20 cellular contexts compared by ENCODE assay signal in genomic region chr15:62858343-62858742, GRCh38.
DNase-seq lines count a peak whose midpoint lies in the region; ATAC-seq, FAIRE-seq and TF ChIP-seq lines count a peak whose summit lies in the region.
"Had no signal": no experiment of that assay in that cellular context is flagged by ENCODE, and none has a peak within 500 bp of the region (broad histone marks: within the 10 kb centered on the region; RNA-seq: fewer than 3 reads in every experiment).

No MANE protein-coding gene starts in this region.

- H3K79me2 ChIP-seq in mammary epithelial cell (ENCODE audit: insufficient read depth, low read length) = no peaks in the 10 kb centered on the region
- no peaks in the 10 kb centered on the region for H3K79me2 ChIP-seq in osteoblast (ENCODE audit: insufficient read depth, low read length)

- H3K4me1 ChIP-seq in mammary epithelial cell (ENCODE audit: insufficient read depth, low read length) (peaks cover 38% of the 10 kb centered on the region), neuronal stem cell (ENCODE audit: control insufficient read depth in 2 of 2, insufficient read depth in 1 of 2, low read depth in 1 of 2, low read length in 2 of 2) (peaks cover 3% of the 10 kb centered on the region in 2 donors), osteoblast (ENCODE audit: insufficient read depth, low read length) (peaks cover 4% of the 10 kb centered on the region)

- H3K27ac ChIP-seq in mammary epithelial cell (ENCODE audit: insufficient read depth, low read depth, low read length) (peak overlapping the region; percentile 86), neuronal stem cell (replicated peaks; ENCODE audit: low read length) (no peak overlapping the region), osteoblast (ENCODE audit: low read depth, low read length) (no peak overlapping the region)
- H3K27ac ChIP-seq: SJCRH30 had no signal

- no peak overlapping the region for H3K14ac ChIP-seq in neuronal stem cell (ENCODE audit: low read length)

- H4K8ac ChIP-seq in neuronal stem cell (ENCODE audit: low read depth, low read length) = no peak overlapping the region

- H2BK120ac ChIP-seq in neuronal stem cell (ENCODE audit: low read depth, low read length) = no peak overlapping the region

- no TSS peak for BruUV-seq in mammary epithelial cell (replicated peaks; lab: Mats Ljungman, UMichigan)

- peak overlapping the region; percentile 32 for H2AK5ac ChIP-seq in neuronal stem cell (ENCODE audit: low read depth, low read length)

- CTCF ChIA-PET in mammary epithelial cell (lab: Charles Lee; ENCODE audit: low non-redundant PET) = interaction anchor here (0.7 kb wide), 1 partner anchor 270 kb away, joined by 3 read pairs; no protein-coding TSS in a partner anchor

- H3K27me3 ChIP-seq in mammary epithelial cell (ENCODE audit: insufficient read depth, low read length) (no peaks in the 10 kb centered on the region), neuronal stem cell (ENCODE audit: control insufficient read depth in 3 of 3, insufficient read depth in 3 of 3, low read depth in 1 of 3, low read length in 3 of 3) (peaks cover 0 to 3% (median 0%) of the 10 kb centered on the region in 3 experiments), osteoblast (ENCODE audit: insufficient read depth, low read length) (no peaks in the 10 kb centered on the region)
- H3K27me3 ChIP-seq: SJCRH30 had no signal

- H2AFZ ChIP-seq in mammary epithelial cell (ENCODE audit: low read depth, low read length) (no peak overlapping the region), neuronal stem cell (ENCODE audit: low read length) (no peak overlapping the region), osteoblast (ENCODE audit: low read length) (no peak overlapping the region)

- H3K4me2 ChIP-seq in mammary epithelial cell (ENCODE audit: insufficient read depth, low read depth, low read length) (no peak overlapping the region), neuronal stem cell (ENCODE audit: insufficient read depth, low read length, poor library complexity, severe bottlenecking) (no peak overlapping the region), osteoblast (ENCODE audit: insufficient read depth, low read length) (no peak overlapping the region)

- peak; percentile 43 for ATAC-seq in esophagus mucosa

- H3K4me3 ChIP-seq in mammary epithelial cell (replicated peaks in 1 of 3; ENCODE audit: insufficient read depth in 1 of 3, low read depth in 2 of 3, low read length in 3 of 3) (no peak overlapping the region), neuronal stem cell (ENCODE audit: low read length in 2 of 2) (no peak overlapping the region), osteoblast (ENCODE audit: insufficient read depth, low read length) (no peak overlapping the region)
- H3K4me3 ChIP-seq: SJCRH30 had no signal

- DNase-seq in HT1080 (ENCODE audit: low read depth) (peak; percentile 29), mammary epithelial cell (peak; percentile 71), neuronal stem cell (ENCODE audit: low spot score) (no peak), frontal cortex (ENCODE audit: low spot score in 2 of 2) (no peak), NCI-H2081 (lab: John Stamatoyannopoulos, UW) (no peak), osteoblast (ENCODE audit: insufficient read length, low spot score, missing footprints) (no peak)
- DNase-seq in activated naive CD4-positive, alpha-beta T cell (lab: John Stamatoyannopoulos, UW) = no peak
- DNase-seq: ACHN, AML-193, COR-L47, DMS153, HFFc6, Karpas-422, MM.1S, NCI-H1105 treated with DMSO at 0.1 percent for 48 hours, NCI-H1694 treated with DMSO at 0.1 percent for 48 hours, NCI-H345, NCI-H526 treated with DMSO at 0.1 percent for 48 hours, SJCRH30 had no signal

- H3K18ac ChIP-seq in neuronal stem cell (ENCODE audit: low read length) = no peak overlapping the region

- no peaks in the 10 kb centered on the region for H4K20me1 ChIP-seq in mammary epithelial cell (ENCODE audit: insufficient read depth, low read length)
- no peaks in the 10 kb centered on the region for H4K20me1 ChIP-seq in osteoblast (ENCODE audit: insufficient read depth, low read length)

- H4K91ac ChIP-seq in neuronal stem cell (ENCODE audit: low read depth, low read length, poor library complexity) = no peak overlapping the region

- H2BK5ac ChIP-seq in neuronal stem cell (ENCODE audit: low read length) = no peak overlapping the region

- no peak for FAIRE-seq in frontal cortex (lab: Jason Lieb, UNC)

- TF ChIP-seq CTCF in mammary epithelial cell (conservative IDR thresholded peaks at IDR 0.05 in 1 of 2, IDR thresholded peaks at IDR 0.05 in 1 of 2; ENCODE audit: extremely low read depth in 1 of 2, insufficient read depth in 1 of 2, low read depth in 1 of 2, low read length in 2 of 2) (no peak), osteoblast (IDR thresholded peaks at IDR 0.05; ENCODE audit: extremely low read depth, low read depth, low read length) (no peak)

- no peak overlapping the region for H2BK15ac ChIP-seq in neuronal stem cell (ENCODE audit: low read length)

- dilution Hi-C loops in mammary epithelial cell (cut with HindIII; ENCODE audit: low sequenced_read_pairs) = no loop called here

- H3K79me1 ChIP-seq in neuronal stem cell (ENCODE audit: low read depth, low read length) = no peaks in the 10 kb centered on the region

- H2BK12ac ChIP-seq in neuronal stem cell (ENCODE audit: low read length) = no peak overlapping the region

- no peak overlapping the region for H3K4ac ChIP-seq in neuronal stem cell (ENCODE audit: low read length)

- in situ Hi-C loops in mammary epithelial cell (cut with MboI; ENCODE audit: low sequenced_read_pairs in 2 of 2) = loop anchor here in 1 of 2 donors (10.0 kb wide), 1 partner anchor 186 kb away; the partner anchor contains the start of gene TPM1

- no peaks in the 10 kb centered on the region for H3K36me3 ChIP-seq in mammary epithelial cell (ENCODE audit: insufficient read depth, low read length)
- no peaks in the 10 kb centered on the region for H3K36me3 ChIP-seq in neuronal stem cell (replicated peaks in 1 of 2; ENCODE audit: control insufficient read depth in 2 of 2, insufficient read depth in 2 of 2, low read length in 2 of 2)
- H3K36me3 ChIP-seq in osteoblast (ENCODE audit: insufficient read depth, low read length) = no peaks in the 10 kb centered on the region
- H3K36me3 ChIP-seq: SJCRH30 had no signal

- no peak overlapping the region for H3K23ac ChIP-seq in neuronal stem cell (ENCODE audit: low read depth, low read length, poor library complexity)

- H3K9me3 ChIP-seq in mammary epithelial cell (replicated peaks; ENCODE audit: insufficient read depth, low read length) (no peaks in the 10 kb centered on the region), neuronal stem cell (replicated peaks in 1 of 2; ENCODE audit: control insufficient read depth in 2 of 2, insufficient read depth in 1 of 2, low read depth in 1 of 2, low read length in 2 of 2) (peaks cover 0 to 4% of the 10 kb centered on the region in 2 donors), osteoblast (ENCODE audit: low read depth, low read length) (no peaks in the 10 kb centered on the region)
- H3K9me3 ChIP-seq: SJCRH30 had no signal

- WGBS in mammary epithelial cell (ENCODE audit: low coverage, missing lambda C conversion rate) = 20% methylated on average over 1 of the region's 2 CpGs
- no CpG with 5 or more reads among the region's 2 CpGs for WGBS in neuronal stem cell (ENCODE audit: extremely low coverage in 2 of 2, insufficient read length in 2 of 2, insufficient replicate concordance in 1 of 2), 2 donors

- H3K9ac ChIP-seq in mammary epithelial cell (ENCODE audit: insufficient read depth, low read length) (peak overlapping the region; percentile 26), neuronal stem cell (ENCODE audit: low read depth, low read length, poor library complexity) (no peak overlapping the region)

- intact Hi-C loops in mammary epithelial cell (cut with micrococcal nuclease) = no loop called here

Comparison
In these comparisons a context has a peak if more than half of its experiments do, and no peak if none do; other contexts are left out.
1. DNase-seq: peak in HT1080 (single experiment) and mammary epithelial cell (single experiment); none in neuronal stem cell (single experiment), frontal cortex (0 of 2), NCI-H2081 (0 of 2), osteoblast (single experiment) and activated naive CD4-positive, alpha-beta T cell (0 of 4).